Comparison of ENCODE assay signal across 17 cellular contexts in the genomic region with DNA sequence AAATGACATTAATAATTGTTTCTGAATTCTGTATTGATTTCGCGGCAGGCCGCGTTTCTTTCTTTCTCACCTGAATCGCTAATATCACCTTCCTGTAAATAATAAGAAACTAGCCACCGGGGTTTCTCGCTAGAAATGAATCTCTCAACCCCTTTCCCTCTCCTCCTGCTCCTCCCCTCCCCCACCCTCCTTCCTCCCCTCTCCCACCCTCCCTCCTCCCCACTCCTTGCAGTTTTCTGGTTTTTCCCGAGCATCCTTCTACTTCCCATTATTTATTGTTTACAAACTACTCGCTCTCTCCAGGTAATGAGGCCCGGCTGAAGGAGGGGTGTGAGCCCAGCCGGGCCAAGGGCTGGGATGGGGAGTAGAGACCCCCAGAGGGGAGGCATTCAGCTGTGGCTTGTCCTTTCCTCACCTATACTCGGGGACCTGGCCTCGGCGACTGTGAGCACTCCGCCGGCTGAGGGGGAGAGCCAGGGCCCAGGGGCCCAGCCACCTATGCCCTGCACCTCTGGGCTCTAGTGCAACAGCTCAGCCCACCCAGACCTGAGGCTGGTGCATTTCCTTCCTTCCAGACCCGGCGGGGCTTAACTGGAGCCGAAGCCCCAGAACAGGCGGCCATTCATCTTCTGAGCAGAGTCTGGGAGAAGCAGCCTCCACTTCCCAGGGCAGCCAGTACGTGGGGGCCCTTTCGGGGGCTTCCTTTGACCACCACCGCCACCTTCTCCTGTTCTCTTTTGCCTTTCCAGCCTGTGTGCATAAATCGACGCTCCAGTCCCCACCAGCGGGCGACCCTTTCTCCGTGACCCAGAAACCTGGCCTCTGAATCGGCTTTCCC. TPM values are rescaled to one million over a fixed set of nuclear protein-coding genes. Genes with fewer than 3 reads are reported as not detected.
DNase-seq lines count a peak whose midpoint lies in the region; ATAC-seq and TF ChIP-seq lines count a peak whose summit lies in the region.
"Had no signal": no experiment of that assay in that cellular context is flagged by ENCODE, and none has a peak within 500 bp of the region (broad histone marks: within the 10 kb centered on the region; RNA-seq: fewer than 3 reads in every experiment).

No MANE protein-coding gene starts in this region.

- no peak overlapping the region for H3K4ac ChIP-seq in mesenchymal stem cell (ENCODE audit: low read depth in 1 of 2, low read length in 2 of 2)

- no peaks in the 10 kb centered on the region for H3K79me1 ChIP-seq in mesenchymal stem cell (replicated peaks; ENCODE audit: low read length, poor library complexity, severe bottlenecking)

- H3K36me3 Mint-ChIP-seq in CD8-positive, alpha-beta T cell: no peaks in the 10 kb centered on the region

- no peaks in the 10 kb centered on the region for H3K36me3 ChIP-seq in heart right ventricle
- peaks cover 5% of the 10 kb centered on the region for H3K36me3 ChIP-seq in mammary epithelial cell (ENCODE audit: insufficient read depth, low read length)
- H3K36me3 ChIP-seq in mesenchymal stem cell (ENCODE audit: control insufficient read depth in 1 of 2, insufficient read depth in 2 of 2, low read depth in 1 of 2, low read length in 2 of 2): peaks cover 0 to 3% of the 10 kb centered on the region in 2 experiments
- no peaks in the 10 kb centered on the region for H3K36me3 ChIP-seq in CD8-positive, alpha-beta T cell (ENCODE audit: insufficient read depth, low read length)

- H3K9me3 Mint-ChIP-seq in CD8-positive, alpha-beta T cell: no peaks in the 10 kb centered on the region
- H3K9me3 Mint-ChIP-seq: activated T-cell treated with anti-CD3 and anti-CD28 coated beads, Interleukin-2, amount 50 U/mL, for 72 hours; stimulated activated naive CD8-positive, alpha-beta T cell treated with anti-CD3 and anti-CD28 coated beads, Interleukin-15, amount 100 ng/mL, for 72 hours had no signal

- H3K27me3 ChIP-seq in heart right ventricle (peaks cover 7 to 98% (median 90%) of the 10 kb centered on the region in 7 donors), mammary epithelial cell (ENCODE audit: insufficient read depth, low read length) (no peaks in the 10 kb centered on the region), mesenchymal stem cell (ENCODE audit: control insufficient read depth in 1 of 2, insufficient read depth in 1 of 2, low read length in 2 of 2) (peaks cover 87 to 94% of the 10 kb centered on the region in 2 experiments)
- H3K27me3 ChIP-seq in CD8-positive, alpha-beta T cell (ENCODE audit: insufficient read depth, low read length): peaks cover 8% of the 10 kb centered on the region

- peaks cover 5% of the 10 kb centered on the region for H3K4me1 Mint-ChIP-seq in CD8-positive, alpha-beta T cell (ENCODE audit: low read depth)

- in situ Hi-C loops in mammary epithelial cell (cut with MboI; ENCODE audit: low sequenced_read_pairs in 2 of 2): no loop called here

- H2BK5ac ChIP-seq in mesenchymal stem cell (ENCODE audit: low read depth, low read length, poor library complexity, severe bottlenecking): no peak overlapping the region

- CTCF ChIA-PET in mammary epithelial cell (lab: Charles Lee; ENCODE audit: low non-redundant PET): interaction anchor here (0.6 kb wide), 1 partner anchor 17 kb away, joined by 3 read pairs; no protein-coding TSS in a partner anchor
- CTCF ChIA-PET in CD8-positive, alpha-beta T cell (lab: Charles Lee): no interaction called here

- H3K4me1 ChIP-seq in heart right ventricle (peaks cover 0 to 33% (median 25%) of the 10 kb centered on the region in 9 donors), mammary epithelial cell (ENCODE audit: insufficient read depth, low read length) (peaks cover 38% of the 10 kb centered on the region), mesenchymal stem cell (ENCODE audit: control insufficient read depth, insufficient read depth, low read depth, low read length) (peaks cover 25% of the 10 kb centered on the region)
- H3K4me1 ChIP-seq in CD8-positive, alpha-beta T cell (ENCODE audit: insufficient read depth, low read length): no peaks in the 10 kb centered on the region

- no peak overlapping the region for H3K27ac Mint-ChIP-seq in CD8-positive, alpha-beta T cell
- H3K27ac Mint-ChIP-seq: activated T-cell treated with anti-CD3 and anti-CD28 coated beads, Interleukin-2, amount 50 U/mL, for 72 hours; stimulated activated naive CD8-positive, alpha-beta T cell treated with anti-CD3 and anti-CD28 coated beads, Interleukin-15, amount 100 ng/mL, for 72 hours had no signal

- no peak overlapping the region for H2BK120ac ChIP-seq in mesenchymal stem cell (ENCODE audit: low read depth, low read length)

- peaks cover 38% of the 10 kb centered on the region for H3K27me3 Mint-ChIP-seq in CD8-positive, alpha-beta T cell (ENCODE audit: low read depth)

- intact Hi-C loops in heart right ventricle (cut with DNase I) (loop anchor here in 4 of 10 donors (5.0 to 10.0 kb wide), 4 partner anchors 42 to 83 kb away; partner anchors contain the start of gene NDUFS6 (in 4 of the 4)), cardiac septum (cut with DNase I) (loop anchor here (5.0 kb wide), 2 partner anchors 47 to 62 kb away; no protein-coding TSS in a partner anchor), mammary epithelial cell (cut with micrococcal nuclease) (loop anchor here (1.0 to 5.0 kb wide), 8 partner anchors 46 to 1712 kb away; partner anchors contain the start of genes IRX1 and NDUFS6), lower leg skin (cut with DNase I; ENCODE audit: low total_unique reads) (loop anchor here (10.0 kb wide), 1 partner anchor 130 kb away; no protein-coding TSS in a partner anchor), left colon (cut with DNase I, micrococcal nuclease) (no loop called here)
- intact Hi-C loops in CD8-positive, alpha-beta T cell (cut with DNase I, micrococcal nuclease): no loop called here

- no TSS peak for BruUV-seq in mammary epithelial cell (replicated peaks; lab: Mats Ljungman, UMichigan)

- H3K4me3 ChIP-seq in heart right ventricle (peak overlapping the region in 8 of 10 donors; percentile 1 to 59 (median 48)), mammary epithelial cell (replicated peaks in 1 of 3; ENCODE audit: insufficient read depth in 1 of 3, low read depth in 2 of 3, low read length in 3 of 3) (peak overlapping the region; percentile 76 to 96 (median 79)), lower leg skin (ENCODE audit: low read depth, poor library complexity, severe bottlenecking) (peak overlapping the region; percentile 0), mesenchymal stem cell (ENCODE audit: insufficient read depth in 1 of 2, low read depth in 1 of 2, low read length in 2 of 2) (no peak overlapping the region)
- no peak overlapping the region for H3K4me3 ChIP-seq in CD8-positive, alpha-beta T cell (ENCODE audit: low read depth, low read length)

- no peak overlapping the region for H2AFZ ChIP-seq in mammary epithelial cell (ENCODE audit: low read depth, low read length)
- no peak overlapping the region for H2AFZ ChIP-seq in mesenchymal stem cell (ENCODE audit: low read depth, low read length)

- H2BK15ac ChIP-seq in mesenchymal stem cell (ENCODE audit: low read depth, poor library complexity, severe bottlenecking): no peak overlapping the region

- dilution Hi-C loops in mammary epithelial cell (cut with HindIII; ENCODE audit: low sequenced_read_pairs): no loop called here

- no peak for ATAC-seq in heart right ventricle
- ATAC-seq in GM21737 (IDR thresholded peaks at IDR 0.05; ENCODE audit: unreplicated experiment): no peak
- ATAC-seq in CD8-positive, alpha-beta T cell: no peak
- no peak for ATAC-seq in left colon
- ATAC-seq: activated T-cell treated with anti-CD3 and anti-CD28 coated beads, Interleukin-2, amount 50 U/mL, for 72 hours; stimulated activated naive CD8-positive, alpha-beta T cell treated with anti-CD3 and anti-CD28 coated beads, Interleukin-15, amount 100 ng/mL, for 72 hours had no signal

- WGBS in heart right ventricle, 2 donors: 15 to 16% methylated on average over 29 of the region's 29 CpGs
- 3% methylated on average over 14 of the region's 29 CpGs for WGBS in mammary epithelial cell (ENCODE audit: low coverage, missing lambda C conversion rate)
- WGBS in lower leg skin, 2 donors: 9 to 13% methylated on average over 27 to 29 of the region's 29 CpGs
- WGBS in mesenchymal stem cell: 5% methylated on average over 28 of the region's 29 CpGs

- POLR2A ChIA-PET in CD8-positive, alpha-beta T cell (lab: Charles Lee): no interaction called here

- H3K79me2 ChIP-seq in mammary epithelial cell (ENCODE audit: insufficient read depth, low read length): peaks cover 76% of the 10 kb centered on the region

- H3K27ac ChIP-seq in heart right ventricle (peak overlapping the region in 5 of 10 donors; percentile 42 to 68 (median 61)), mammary epithelial cell (ENCODE audit: insufficient read depth, low read depth, low read length) (peak overlapping the region; percentile 95), mesenchymal stem cell (ENCODE audit: low read length, poor library complexity, severe bottlenecking) (no peak overlapping the region)
- no peak overlapping the region for H3K27ac ChIP-seq in CD8-positive, alpha-beta T cell (ENCODE audit: low read depth, low read length)

- no peak overlapping the region for H2BK12ac ChIP-seq in mesenchymal stem cell (ENCODE audit: low read length in 2 of 2)

- H3K18ac ChIP-seq in mesenchymal stem cell (ENCODE audit: low read depth in 1 of 2, low read length in 2 of 2): no peak overlapping the region

- H3K9me3 ChIP-seq in heart right ventricle: no peaks in the 10 kb centered on the region
- no peaks in the 10 kb centered on the region for H3K9me3 ChIP-seq in mammary epithelial cell (replicated peaks; ENCODE audit: insufficient read depth, low read length)
- H3K9me3 ChIP-seq in mesenchymal stem cell (ENCODE audit: control insufficient read depth, low read length): no peaks in the 10 kb centered on the region
- no peaks in the 10 kb centered on the region for H3K9me3 ChIP-seq in CD8-positive, alpha-beta T cell (ENCODE audit: low read length)

- H3K23ac ChIP-seq in mesenchymal stem cell (ENCODE audit: low read length in 2 of 2): no peak overlapping the region

- H3K14ac ChIP-seq in mesenchymal stem cell (ENCODE audit: low read length in 2 of 2): no peak overlapping the region

- no peak overlapping the region for H2AK5ac ChIP-seq in mesenchymal stem cell (ENCODE audit: low read length, severe bottlenecking)

- H3K4me3 Mint-ChIP-seq in CD8-positive, alpha-beta T cell: no peak overlapping the region

- no peak for TF ChIP-seq CTCF in heart right ventricle (IDR thresholded peaks at IDR 0.05)
- TF ChIP-seq CTCF in mammary epithelial cell (conservative IDR thresholded peaks at IDR 0.05 in 1 of 2, IDR thresholded peaks at IDR 0.05 in 1 of 2; ENCODE audit: extremely low read depth in 1 of 2, insufficient read depth in 1 of 2, low read depth in 1 of 2, low read length in 2 of 2): no peak
- no peak for TF ChIP-seq CTCF in lower leg skin (IDR thresholded peaks at IDR 0.05)
- no peak for TF ChIP-seq CTCF in CD8-positive, alpha-beta T cell (IDR thresholded peaks at IDR 0.05)

- no peak for TF ChIP-seq POLR2A in lower leg skin (IDR thresholded peaks at IDR 0.05)

- no peak overlapping the region for H4K8ac ChIP-seq in mesenchymal stem cell (ENCODE audit: low read length)

- H4K91ac ChIP-seq in mesenchymal stem cell (ENCODE audit: low read length): no peak overlapping the region

- H3K4me2 ChIP-seq in mammary epithelial cell (ENCODE audit: insufficient read depth, low read depth, low read length): peak overlapping the region; percentile 96
- H3K4me2 ChIP-seq in mesenchymal stem cell (ENCODE audit: low read length, poor library complexity, severe bottlenecking): no peak overlapping the region

- no peaks in the 10 kb centered on the region for H4K20me1 ChIP-seq in mammary epithelial cell (ENCODE audit: insufficient read depth, low read length)

- peak overlapping the region; percentile 98 for H3K9ac ChIP-seq in mammary epithelial cell (ENCODE audit: insufficient read depth, low read length)
- no peak overlapping the region for H3K9ac ChIP-seq in mesenchymal stem cell (ENCODE audit: low read length)

- no peak for DNase-seq in heart right ventricle
- DNase-seq in cardiac septum (ENCODE audit: low spot score): no peak
- peak; percentile 11 for DNase-seq in mammary epithelial cell
- DNase-seq in lower leg skin (ENCODE audit: low spot score in 2 of 2): no peak
- DNase-seq in mesenchymal stem cell: no peak
- DNase-seq in CD8-positive, alpha-beta T cell: no peak
- DNase-seq in left colon: no peak
- DNase-seq: activated T-cell treated with anti-CD3 and anti-CD28 coated beads, Interleukin-2, amount 50 U/mL, for 72 hours; KBM-7; kidney glomerular epithelial cell; NCI-H1105 treated with DMSO at 0.1 percent for 48 hours; NCI-H2227 treated with DMSO at 0.1 percent for 48 hours; SIG-M5; stimulated activated naive CD8-positive, alpha-beta T cell treated with anti-CD3 and anti-CD28 coated beads, Interleukin-15, amount 100 ng/mL, for 72 hours had no signal

RNA-seq across cellular contexts. Expression of gene IRX4, which starts 2.1 kb away (rescaled TPM):
- total RNA-seq in heart right ventricle (10 to 100 TPM in 8 of 10 donors, 1 to 10 TPM in 2; 9.7 to 19.1 (median 11.7) TPM), cardiac septum (12.1 TPM), mammary epithelial cell (10 to 100 TPM; 40.3 to 54.9 TPM), lower leg skin (10 to 100 TPM; 32.5 to 58.3 (median 48.5) TPM), left colon (not detected)
- polyA plus RNA-seq in heart right ventricle (10 to 100 TPM in 1 of 2 donors, 1 to 10 TPM in 1; 6.1 to 10.2 TPM), mammary epithelial cell (20.4 TPM)
- 7.4 TPM for polyA minus RNA-seq in mammary epithelial cell
- not detected for polyA plus RNA-seq in mesenchymal stem cell (2013, experiment 1 of 2)
- polyA plus RNA-seq in mesenchymal stem cell (2013, experiment 2 of 2): not detected
- not detected for total RNA-seq in CD8-positive, alpha-beta T cell
- total RNA-seq: activated T-cell treated with anti-CD3 and anti-CD28 coated beads, Interleukin-2, amount 50 U/mL, for 72 hours; glomerular endothelial cell; posterior vena cava had no signal

Comparison
In these comparisons a context has a peak if more than half of its experiments do, and no peak if none do; other contexts are left out.
1. H3K4me3 ChIP-seq: peak in heart right ventricle (8 of 10), mammary epithelial cell (3 of 3) and lower leg skin (single experiment); none in mesenchymal stem cell (0 of 2) and CD8-positive, alpha-beta T cell (single experiment).
2. RNA of gene IRX4, which starts 2.1 kb away (total RNA-seq): 40.3 to 54.9 TPM in mammary epithelial cell, 32.5 to 58.3 TPM in lower leg skin, 9.7 to 19.1 TPM in heart right ventricle and 12.1 TPM in cardiac septum (single experiment); not detected in CD8-positive, alpha-beta T cell and not detected in left colon; every median in the first group is over 10 times any median in the second.
3. intact Hi-C loops: an anchor here in cardiac septum (5.0 kb wide), mammary epithelial cell (1.0 to 5.0 kb wide) and lower leg skin (10.0 kb wide); none called in CD8-positive, alpha-beta T cell and left colon.